Comparison of ENCODE assay signal across 1 cellular context in the genomic region with DNA sequence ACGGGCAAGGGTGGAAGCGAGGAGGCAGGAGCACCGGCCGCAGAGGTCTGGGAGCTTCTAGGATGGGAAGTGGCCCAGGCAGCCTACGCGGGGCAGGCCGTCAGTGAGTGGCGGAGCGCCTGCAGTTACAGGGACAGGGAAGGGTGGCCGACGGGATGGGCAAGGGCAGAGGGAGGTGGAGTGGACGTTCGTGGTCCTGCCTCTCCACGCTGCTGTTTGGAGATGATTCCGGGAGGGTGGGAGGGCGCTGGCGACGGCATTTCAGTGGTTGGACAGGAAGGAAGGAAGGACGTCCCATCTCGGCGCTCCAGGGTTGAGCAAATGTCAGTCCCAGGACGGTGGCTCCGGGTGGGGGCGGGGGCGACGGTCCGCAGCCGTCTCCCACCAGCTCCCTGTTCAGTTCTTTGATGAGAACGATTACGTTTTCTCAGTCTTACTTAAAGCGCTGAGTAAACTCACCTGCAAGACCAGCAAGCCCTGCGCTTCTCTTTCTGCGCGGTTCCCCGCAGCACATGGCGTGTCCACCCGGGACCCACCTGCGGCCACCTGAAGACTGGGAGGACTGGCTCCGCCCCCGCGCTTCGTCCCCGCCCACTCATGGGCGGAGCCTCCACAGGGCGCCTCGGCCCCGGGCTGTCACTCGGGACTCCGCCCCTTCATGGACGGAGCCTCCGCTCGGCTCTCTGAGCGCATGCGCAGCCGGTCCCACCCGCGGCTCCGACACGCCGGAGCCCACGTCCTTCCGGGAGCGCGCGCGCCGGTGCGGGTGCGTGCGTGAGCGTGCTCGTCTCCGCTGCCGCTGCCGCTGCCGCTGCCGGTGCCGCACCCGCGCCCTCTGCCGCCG.
A peak's percentile ranks its signal among the peaks of the same experiment; 100 is the strongest.
TF ChIP-seq lines count a peak whose summit lies in the region.

A gene with protein sequence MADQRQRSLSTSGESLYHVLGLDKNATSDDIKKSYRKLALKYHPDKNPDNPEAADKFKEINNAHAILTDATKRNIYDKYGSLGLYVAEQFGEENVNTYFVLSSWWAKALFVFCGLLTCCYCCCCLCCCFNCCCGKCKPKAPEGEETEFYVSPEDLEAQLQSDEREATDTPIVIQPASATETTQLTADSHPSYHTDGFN (plus strand): TSS at position 769 of the 844 bp plus-strand sequence. CDS start 33,220 bp downstream, outside the sequence.

TF ChIP-seq in WTC11, 78 proteins besides CTCF, POLR2A, EP300 and RAD21 (continued from another document):
- TF ChIP-seq, protein P1, sequence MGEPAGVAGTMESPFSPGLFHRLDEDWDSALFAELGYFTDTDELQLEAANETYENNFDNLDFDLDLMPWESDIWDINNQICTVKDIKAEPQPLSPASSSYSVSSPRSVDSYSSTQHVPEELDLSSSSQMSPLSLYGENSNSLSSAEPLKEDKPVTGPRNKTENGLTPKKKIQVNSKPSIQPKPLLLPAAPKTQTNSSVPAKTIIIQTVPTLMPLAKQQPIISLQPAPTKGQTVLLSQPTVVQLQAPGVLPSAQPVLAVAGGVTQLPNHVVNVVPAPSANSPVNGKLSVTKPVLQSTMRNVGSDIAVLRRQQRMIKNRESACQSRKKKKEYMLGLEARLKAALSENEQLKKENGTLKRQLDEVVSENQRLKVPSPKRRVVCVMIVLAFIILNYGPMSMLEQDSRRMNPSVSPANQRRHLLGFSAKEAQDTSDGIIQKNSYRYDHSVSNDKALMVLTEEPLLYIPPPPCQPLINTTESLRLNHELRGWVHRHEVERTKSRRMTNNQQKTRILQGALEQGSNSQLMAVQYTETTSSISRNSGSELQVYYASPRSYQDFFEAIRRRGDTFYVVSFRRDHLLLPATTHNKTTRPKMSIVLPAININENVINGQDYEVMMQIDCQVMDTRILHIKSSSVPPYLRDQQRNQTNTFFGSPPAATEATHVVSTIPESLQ (CRISPR knock-in tag; IDR thresholded peaks at IDR 0.05) = no peak
- peak; percentile 27; the same call in 1 of the 2 replicates for TF ChIP-seq ETV6 (CRISPR knock-in tag; IDR thresholded peaks at IDR 0.05)
- TF ChIP-seq ZNF317 (CRISPR knock-in tag; IDR thresholded peaks at IDR 0.05; ENCODE audit: borderline replicate concordance, low read depth) = no peak
- peak; percentile 47; the same call in 1 of the 2 replicates for TF ChIP-seq FOXP1 (CRISPR knock-in tag; IDR thresholded peaks at IDR 0.05; ENCODE audit: borderline replicate concordance)
- TF ChIP-seq EMX1 (CRISPR knock-in tag; IDR thresholded peaks at IDR 0.05) = peak; percentile 61; the same call in 1 of the 2 replicates
- TF ChIP-seq, protein P2, sequence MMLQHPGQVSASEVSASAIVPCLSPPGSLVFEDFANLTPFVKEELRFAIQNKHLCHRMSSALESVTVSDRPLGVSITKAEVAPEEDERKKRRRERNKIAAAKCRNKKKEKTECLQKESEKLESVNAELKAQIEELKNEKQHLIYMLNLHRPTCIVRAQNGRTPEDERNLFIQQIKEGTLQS (CRISPR knock-in tag; conservative IDR thresholded peaks at IDR 0.05) = no peak
- peak; percentile 66; the same call in 1 of the 2 replicates for TF ChIP-seq SP1 (CRISPR knock-in tag; conservative IDR thresholded peaks at IDR 0.05)
- TF ChIP-seq, protein P3, sequence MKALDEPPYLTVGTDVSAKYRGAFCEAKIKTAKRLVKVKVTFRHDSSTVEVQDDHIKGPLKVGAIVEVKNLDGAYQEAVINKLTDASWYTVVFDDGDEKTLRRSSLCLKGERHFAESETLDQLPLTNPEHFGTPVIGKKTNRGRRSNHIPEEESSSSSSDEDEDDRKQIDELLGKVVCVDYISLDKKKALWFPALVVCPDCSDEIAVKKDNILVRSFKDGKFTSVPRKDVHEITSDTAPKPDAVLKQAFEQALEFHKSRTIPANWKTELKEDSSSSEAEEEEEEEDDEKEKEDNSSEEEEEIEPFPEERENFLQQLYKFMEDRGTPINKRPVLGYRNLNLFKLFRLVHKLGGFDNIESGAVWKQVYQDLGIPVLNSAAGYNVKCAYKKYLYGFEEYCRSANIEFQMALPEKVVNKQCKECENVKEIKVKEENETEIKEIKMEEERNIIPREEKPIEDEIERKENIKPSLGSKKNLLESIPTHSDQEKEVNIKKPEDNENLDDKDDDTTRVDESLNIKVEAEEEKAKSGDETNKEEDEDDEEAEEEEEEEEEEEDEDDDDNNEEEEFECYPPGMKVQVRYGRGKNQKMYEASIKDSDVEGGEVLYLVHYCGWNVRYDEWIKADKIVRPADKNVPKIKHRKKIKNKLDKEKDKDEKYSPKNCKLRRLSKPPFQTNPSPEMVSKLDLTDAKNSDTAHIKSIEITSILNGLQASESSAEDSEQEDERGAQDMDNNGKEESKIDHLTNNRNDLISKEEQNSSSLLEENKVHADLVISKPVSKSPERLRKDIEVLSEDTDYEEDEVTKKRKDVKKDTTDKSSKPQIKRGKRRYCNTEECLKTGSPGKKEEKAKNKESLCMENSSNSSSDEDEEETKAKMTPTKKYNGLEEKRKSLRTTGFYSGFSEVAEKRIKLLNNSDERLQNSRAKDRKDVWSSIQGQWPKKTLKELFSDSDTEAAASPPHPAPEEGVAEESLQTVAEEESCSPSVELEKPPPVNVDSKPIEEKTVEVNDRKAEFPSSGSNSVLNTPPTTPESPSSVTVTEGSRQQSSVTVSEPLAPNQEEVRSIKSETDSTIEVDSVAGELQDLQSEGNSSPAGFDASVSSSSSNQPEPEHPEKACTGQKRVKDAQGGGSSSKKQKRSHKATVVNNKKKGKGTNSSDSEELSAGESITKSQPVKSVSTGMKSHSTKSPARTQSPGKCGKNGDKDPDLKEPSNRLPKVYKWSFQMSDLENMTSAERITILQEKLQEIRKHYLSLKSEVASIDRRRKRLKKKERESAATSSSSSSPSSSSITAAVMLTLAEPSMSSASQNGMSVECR (CRISPR knock-in tag; IDR thresholded peaks at IDR 0.05; ENCODE audit: borderline replicate concordance) = peak; percentile 34; the same call in 1 of the 2 replicates
